In genomic region chr12:24770851-24771250, GRCh38 we compare ENCODE assay signal across 21 cellular contexts.
A peak's percentile ranks its signal among the peaks of the same experiment; 100 is the strongest.
DNase-seq lines count a peak whose midpoint lies in the region; ATAC-seq, FAIRE-seq and TF ChIP-seq lines count a peak whose summit lies in the region.
"Had no signal": no experiment of that assay in that cellular context is flagged by ENCODE, and none has a peak within 500 bp of the region (broad histone marks: within the 10 kb centered on the region; RNA-seq: fewer than 3 reads in every experiment).

No MANE protein-coding gene starts in this region.

- peak overlapping the region; percentile 64; the same call in 1 of the 2 replicates for H3K18ac ChIP-seq in IMR-90 (ENCODE audit: low read depth, low read length)

- peaks cover 4% of the 10 kb centered on the region; the same call in 1 of the 2 replicates for H3K9me3 ChIP-seq in IMR-90 (ENCODE audit: control insufficient read depth, insufficient read depth, low read length)
- H3K9me3 ChIP-seq: HAP-1 had no signal

- no peak overlapping the region for H4K5ac ChIP-seq in IMR-90 (ENCODE audit: low read depth, low read length)

- H4K20me1 ChIP-seq in IMR-90 (ENCODE audit: insufficient read depth, low read length), result no peaks in the 10 kb centered on the region
- H4K20me1 ChIP-seq: BLaER1 treated with 17β-estradiol and CSF1 and Interleukin-3, amounts not matched to agents 10 nM and 100 nM had no signal

- dilution Hi-C loops in IMR-90 (cut with HindIII; ENCODE audit: low sequenced_read_pairs, unreplicated experiment), result no loop called here

- POLR2A ChIA-PET in IMR-90 (lab: Charles Lee; ENCODE audit: unreplicated experiment), result no interaction called here

- H3K36me3 ChIP-seq in IMR-90 (ENCODE audit: control insufficient read depth, insufficient read depth, low read length), result no peaks in the 10 kb centered on the region
- H3K36me3 ChIP-seq: BLaER1 treated with 17β-estradiol and CSF1 and Interleukin-3, amounts not matched to agents 10 nM and 100 nM; HAP-1 had no signal

- no peak overlapping the region; the same call in 1 of the 2 replicates for H3K14ac ChIP-seq in IMR-90 (replicated peaks; ENCODE audit: low read depth, low read length)

- FAIRE-seq in endometrium (lab: Jason Lieb, UNC), result peak; percentile 98

- H3K27ac ChIP-seq in IMR-90 (ENCODE audit: insufficient read depth, low read length), result no peak overlapping the region
- H3K27ac ChIP-seq: BLaER1 treated with 17β-estradiol and CSF1 and Interleukin-3, amounts not matched to agents 10 nM and 100 nM; KMS-11 had no signal

- H3K9ac ChIP-seq in IMR-90 (ENCODE audit: low read depth, low read length), result no peak overlapping the region
- H3K9ac ChIP-seq: BLaER1 treated with 17β-estradiol and CSF1 and Interleukin-3, amounts not matched to agents 10 nM and 100 nM; KMS-11 had no signal

- peak overlapping the region; percentile 43; the same call in 1 of the 2 replicates for H2BK20ac ChIP-seq in IMR-90 (ENCODE audit: low read depth, low read length)

- TF ChIP-seq CTCF in IMR-90 (conservative IDR thresholded peaks at IDR 0.05; ENCODE audit: low read depth, low read length), result no peak

- in situ Hi-C loops in IMR-90 (cut with MboI; ENCODE audit: low sequenced_read_pairs), result no loop called here

- H2AK5ac ChIP-seq in IMR-90 (ENCODE audit: low read depth, low read length), result no peak overlapping the region; the same call in 1 of the 2 replicates

- peak overlapping the region; percentile 43; the same call in 1 of the 2 replicates for H3K4ac ChIP-seq in IMR-90 (ENCODE audit: low read depth, low read length)

- peak; percentile 88 for ATAC-seq in IMR-90 (ENCODE audit: low read depth)
- ATAC-seq in Right ventricle myocardium inferior, result no peak

- no peaks in the 10 kb centered on the region for H3K9me1 ChIP-seq in IMR-90 (ENCODE audit: insufficient read depth, low read length)

- no CpG with 5 or more reads among the region's 5 CpGs for WGBS in IMR-90 (ENCODE audit: extremely low coverage in 2 of 2, insufficient read length in 1 of 2), 2 experiments

- H4K8ac ChIP-seq in IMR-90 (ENCODE audit: low read depth in 2 of 2, low read length in 2 of 2), result peak overlapping the region in 1 of 2 experiments; percentile 46; a peak in 1 of 4 replicates

- TF ChIP-seq RAD21 in IMR-90 (IDR thresholded peaks at IDR 0.05; ENCODE audit: low read length), result no peak

- H4K91ac ChIP-seq in IMR-90 (ENCODE audit: insufficient read depth, low read depth, low read length), result no peak overlapping the region

- peak overlapping the region; percentile 56 for H2BK5ac ChIP-seq in IMR-90 (ENCODE audit: low read depth, low read length, poor library complexity, severe bottlenecking)

- no peaks in the 10 kb centered on the region for H3K27me3 ChIP-seq in IMR-90 (ENCODE audit: control insufficient read depth, insufficient read depth, low read length)
- H3K27me3 ChIP-seq: BLaER1 treated with 17β-estradiol and CSF1 and Interleukin-3, amounts not matched to agents 10 nM and 100 nM had no signal

- no peaks in the 10 kb centered on the region for H3K79me1 ChIP-seq in IMR-90 (ENCODE audit: low read depth in 1 of 2, low read length in 2 of 2)

- H2BK15ac ChIP-seq in IMR-90 (ENCODE audit: low read depth, low read length), result 0 out of 3 replicates have a peak overlapping the region, but pooled peaks have one; percentile 31

- H2AFZ ChIP-seq in IMR-90 (replicated peaks; ENCODE audit: low read length, poor library complexity), result no peak overlapping the region

- TF ChIP-seq POLR2A in IMR-90 (IDR thresholded peaks at IDR 0.05; ENCODE audit: low read depth, low read length), result no peak

- H3K4me1 ChIP-seq in IMR-90 (ENCODE audit: control insufficient read depth, insufficient read depth, low read length), result no peaks in the 10 kb centered on the region
- H3K4me1 ChIP-seq: BLaER1 treated with 17β-estradiol and CSF1 and Interleukin-3, amounts not matched to agents 10 nM and 100 nM had no signal

- H3K56ac ChIP-seq in IMR-90 (ENCODE audit: extremely low read depth, insufficient read depth, low read length), result no peak overlapping the region

- CTCF ChIA-PET in IMR-90 (lab: Yijun Ruan, JAX), result no interaction called here

- no TSS peak for BruUV-seq in IMR-90 (replicated peaks; lab: Mats Ljungman, UMichigan)

- H3K4me3 ChIP-seq in IMR-90 (ENCODE audit: insufficient read depth, low read depth, low read length), result no peak overlapping the region
- H3K4me3 ChIP-seq: BLaER1 treated with 17β-estradiol and CSF1 and Interleukin-3, amounts not matched to agents 10 nM and 100 nM; HAP-1 had no signal

- H2AK9ac ChIP-seq in IMR-90 (replicated peaks; ENCODE audit: low read depth, low read length, poor library complexity), result no peak overlapping the region

- H2BK120ac ChIP-seq in IMR-90 (ENCODE audit: low read depth, low read length), result peak overlapping the region; percentile 77

- DNase-seq in IMR-90 (peak; percentile 65), iris pigment epithelial cell (ENCODE audit: low read depth) (peak; percentile 86), occipital lobe (lab: John Stamatoyannopoulos, UW) (no peak), NCI-H1105 (lab: John Stamatoyannopoulos, UW) (no peak), Right ventricle myocardium inferior (ENCODE audit: missing footprints) (no peak), LoVo (ENCODE audit: low spot score) (no peak)
- DNase-seq: Caco-2; CD4-positive, alpha-beta memory T cell; DMS 273 treated with DMSO at 0.1 percent for 48 hours; MV-4-11; NCI-H1417; NCI-H1694 treated with DMSO at 0.1 percent for 48 hours; NCI-H2081 treated with DMSO at 0.1 percent for 48 hours; NCI-H2171 treated with DMSO at 0.1 percent for 48 hours; NCI-H524 treated with DMSO at 0.1 percent for 48 hours; OCI-M1; Right ventricle myocardium superior had no signal

- no peak overlapping the region for H3K23ac ChIP-seq in IMR-90 (ENCODE audit: low read depth, low read length)

- H3K4me2 ChIP-seq in IMR-90 (ENCODE audit: low read depth, low read length), result peak overlapping the region; percentile 25; the same call in 1 of the 2 replicates
- H3K4me2 ChIP-seq: BLaER1 treated with 17β-estradiol and CSF1 and Interleukin-3, amounts not matched to agents 10 nM and 100 nM; KMS-11 had no signal

- intact Hi-C loops in IMR-90 (cut with micrococcal nuclease) (loop anchor here (10.0 kb wide), 2 partner anchors 496 to 816 kb away; no protein-coding TSS in a partner anchor), Right ventricle myocardium inferior (cut with DNase I) (no loop called here)

TF ChIP-seq in IMR-90, 13 proteins besides CTCF, POLR2A, EP300 and RAD21:
- TF ChIP-seq CEBPB (IDR thresholded peaks at IDR 0.05; ENCODE audit: low read depth, low read length), result peak; percentile 56; the same call in 1 of the 2 replicates
- no peak for TF ChIP-seq ELK1 (IDR thresholded peaks at IDR 0.05; ENCODE audit: borderline replicate concordance, low read depth, low read length)
TF ChIP-seq in IMR-90: peak in this region for 1.

Comparison
In these comparisons a context has a peak if more than half of its experiments do, and no peak if none do; other contexts are left out.
1. DNase-seq: peak in IMR-90 (single experiment) and iris pigment epithelial cell (single experiment); none in occipital lobe (single experiment), NCI-H1105 (single experiment), Right ventricle myocardium inferior (single experiment) and LoVo (single experiment).